In the genomic region with DNA sequence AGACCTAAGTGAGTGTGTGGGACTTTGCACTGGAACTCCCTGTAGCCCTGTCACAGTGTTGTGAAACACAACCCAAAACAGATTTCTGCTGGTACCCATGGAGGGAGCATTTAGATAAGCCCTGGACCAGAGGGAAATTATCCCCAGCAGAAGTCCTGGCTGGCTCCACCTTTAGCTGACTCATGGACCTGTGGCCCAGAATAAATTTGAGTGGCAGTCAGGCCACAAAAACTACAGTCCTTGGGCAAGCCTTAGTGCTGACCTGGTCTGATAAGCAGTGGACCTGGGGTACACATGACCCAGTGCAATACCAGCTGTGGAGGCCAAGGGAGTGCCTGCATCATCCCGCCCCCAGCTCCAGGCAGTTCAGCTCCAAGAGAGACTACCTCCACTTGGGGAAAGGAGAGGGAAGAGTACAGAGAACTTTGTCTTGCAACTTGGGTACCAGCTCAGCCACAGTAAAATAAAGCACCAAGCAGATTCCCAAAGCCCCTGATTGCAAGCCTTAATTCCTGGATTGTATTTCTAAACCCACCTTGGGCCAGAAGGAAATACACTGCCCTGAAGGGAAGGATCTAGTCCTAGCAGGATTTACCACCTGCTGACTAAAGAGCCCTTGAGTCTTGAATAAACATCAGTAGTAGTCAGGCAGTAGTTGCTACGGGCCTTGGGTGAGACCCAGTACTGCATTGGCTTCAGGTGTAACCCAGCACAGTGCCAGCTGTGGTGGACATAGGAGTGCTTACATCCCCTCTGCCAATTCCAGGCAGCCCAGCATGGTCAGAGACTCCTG, we compare ENCODE assay signal across 1 cellular context.
A peak's percentile ranks its signal among the peaks of the same experiment; 100 is the strongest.
TF ChIP-seq lines count a peak whose summit lies in the region.

No MANE protein-coding gene starts in this region.

TF ChIP-seq in HepG2, 621 proteins besides CTCF, POLR2A, EP300 and RAD21 (continued from another document and continues in another):
- TF ChIP-seq, protein P1, sequence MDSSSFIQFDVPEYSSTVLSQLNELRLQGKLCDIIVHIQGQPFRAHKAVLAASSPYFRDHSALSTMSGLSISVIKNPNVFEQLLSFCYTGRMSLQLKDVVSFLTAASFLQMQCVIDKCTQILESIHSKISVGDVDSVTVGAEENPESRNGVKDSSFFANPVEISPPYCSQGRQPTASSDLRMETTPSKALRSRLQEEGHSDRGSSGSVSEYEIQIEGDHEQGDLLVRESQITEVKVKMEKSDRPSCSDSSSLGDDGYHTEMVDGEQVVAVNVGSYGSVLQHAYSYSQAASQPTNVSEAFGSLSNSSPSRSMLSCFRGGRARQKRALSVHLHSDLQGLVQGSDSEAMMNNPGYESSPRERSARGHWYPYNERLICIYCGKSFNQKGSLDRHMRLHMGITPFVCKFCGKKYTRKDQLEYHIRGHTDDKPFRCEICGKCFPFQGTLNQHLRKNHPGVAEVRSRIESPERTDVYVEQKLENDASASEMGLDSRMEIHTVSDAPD (CRISPR knock-in tag; IDR thresholded peaks at IDR 0.05) = no peak
- 0 out of 2 replicates have a peak, but pooled peaks have one; percentile 32 for TF ChIP-seq ZNF549 (CRISPR knock-in tag; IDR thresholded peaks at IDR 0.05)
- TF ChIP-seq MTF2 (CRISPR knock-in tag; IDR thresholded peaks at IDR 0.05; ENCODE audit: borderline replicate concordance) = no peak
- no peak for TF ChIP-seq SRF (IDR thresholded peaks at IDR 0.05; ENCODE audit: low read depth, low read length)
- TF ChIP-seq FOXA3 (CRISPR knock-in tag; IDR thresholded peaks at IDR 0.05) = 0 out of 2 replicates have a peak, but pooled peaks have one; percentile 19
- no peak for TF ChIP-seq ATRX (CRISPR knock-in tag; IDR thresholded peaks at IDR 0.05; ENCODE audit: borderline replicate concordance)
- TF ChIP-seq JUNB (CRISPR knock-in tag; IDR thresholded peaks at IDR 0.05; ENCODE audit: borderline replicate concordance) = no peak
- no peak for TF ChIP-seq KLF6 (CRISPR knock-in tag; IDR thresholded peaks at IDR 0.05)
- no peak for TF ChIP-seq SMYD3 (CRISPR knock-in tag; IDR thresholded peaks at IDR 0.05)
- TF ChIP-seq SNAPC2 (CRISPR knock-in tag; IDR thresholded peaks at IDR 0.05) = no peak
- TF ChIP-seq FOSL2 (CRISPR knock-in tag; IDR thresholded peaks at IDR 0.05) = peak; percentile 81
- TF ChIP-seq MEIS1 (CRISPR knock-in tag; IDR thresholded peaks at IDR 0.05; ENCODE audit: borderline replicate concordance) = no peak
- TF ChIP-seq HMG20A (CRISPR knock-in tag; IDR thresholded peaks at IDR 0.05; ENCODE audit: borderline replicate concordance) = no peak
- no peak for TF ChIP-seq PTBP1 (IDR thresholded peaks at IDR 0.05; ENCODE audit: low read depth, low read length, poor library complexity, severe bottlenecking)
- no peak for TF ChIP-seq FOXA1 (IDR thresholded peaks at IDR 0.05)
- no peak for TF ChIP-seq FOXA1 (CRISPR knock-in tag; IDR thresholded peaks at IDR 0.05)
- TF ChIP-seq, protein P2, sequence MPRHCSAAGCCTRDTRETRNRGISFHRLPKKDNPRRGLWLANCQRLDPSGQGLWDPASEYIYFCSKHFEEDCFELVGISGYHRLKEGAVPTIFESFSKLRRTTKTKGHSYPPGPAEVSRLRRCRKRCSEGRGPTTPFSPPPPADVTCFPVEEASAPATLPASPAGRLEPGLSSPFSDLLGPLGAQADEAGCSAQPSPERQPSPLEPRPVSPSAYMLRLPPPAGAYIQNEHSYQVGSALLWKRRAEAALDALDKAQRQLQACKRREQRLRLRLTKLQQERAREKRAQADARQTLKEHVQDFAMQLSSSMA (CRISPR knock-in tag; IDR thresholded peaks at IDR 0.05) = peak; percentile 79; the same call in 1 of the 2 replicates
- no peak for TF ChIP-seq ZNF788 (CRISPR knock-in tag; IDR thresholded peaks at IDR 0.05; ENCODE audit: borderline replicate concordance)
- TF ChIP-seq ZNF777 (CRISPR knock-in tag; IDR thresholded peaks at IDR 0.05) = no peak
- TF ChIP-seq ZMAT3 (CRISPR knock-in tag; conservative IDR thresholded peaks at IDR 0.05) = peak; percentile 79; the same call in 1 of the 2 replicates
- no peak for TF ChIP-seq NBN (conservative IDR thresholded peaks at IDR 0.05)
- no peak for TF ChIP-seq CC2D1A (CRISPR knock-in tag; IDR thresholded peaks at IDR 0.05)
- peak; percentile 62; the same call in 1 of the 2 replicates for TF ChIP-seq JUND (CRISPR knock-in tag; IDR thresholded peaks at IDR 0.05)
- no peak for TF ChIP-seq MXD4 (CRISPR knock-in tag; IDR thresholded peaks at IDR 0.05)
- no peak for TF ChIP-seq ZSCAN31 (CRISPR knock-in tag; IDR thresholded peaks at IDR 0.05; ENCODE audit: low read depth)
- TF ChIP-seq RCOR2 (CRISPR knock-in tag; IDR thresholded peaks at IDR 0.05) = no peak
- TF ChIP-seq CBX5 (CRISPR knock-in tag; IDR thresholded peaks at IDR 0.05; ENCODE audit: borderline replicate concordance) = no peak
- no peak for TF ChIP-seq CBX2 (IDR thresholded peaks at IDR 0.05; ENCODE audit: low read depth, low read length)
- no peak for TF ChIP-seq CBX2 (CRISPR knock-in tag; IDR thresholded peaks at IDR 0.05; ENCODE audit: low read depth)
- TF ChIP-seq ZNF546 (CRISPR knock-in tag; conservative IDR thresholded peaks at IDR 0.05) = no peak
- TF ChIP-seq, protein P3, sequence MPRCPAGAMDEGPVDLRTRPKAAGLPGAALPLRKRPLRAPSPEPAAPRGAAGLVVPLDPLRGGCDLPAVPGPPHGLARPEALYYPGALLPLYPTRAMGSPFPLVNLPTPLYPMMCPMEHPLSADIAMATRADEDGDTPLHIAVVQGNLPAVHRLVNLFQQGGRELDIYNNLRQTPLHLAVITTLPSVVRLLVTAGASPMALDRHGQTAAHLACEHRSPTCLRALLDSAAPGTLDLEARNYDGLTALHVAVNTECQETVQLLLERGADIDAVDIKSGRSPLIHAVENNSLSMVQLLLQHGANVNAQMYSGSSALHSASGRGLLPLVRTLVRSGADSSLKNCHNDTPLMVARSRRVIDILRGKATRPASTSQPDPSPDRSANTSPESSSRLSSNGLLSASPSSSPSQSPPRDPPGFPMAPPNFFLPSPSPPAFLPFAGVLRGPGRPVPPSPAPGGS (CRISPR knock-in tag; IDR thresholded peaks at IDR 0.05) = no peak
- TF ChIP-seq, protein P4, sequence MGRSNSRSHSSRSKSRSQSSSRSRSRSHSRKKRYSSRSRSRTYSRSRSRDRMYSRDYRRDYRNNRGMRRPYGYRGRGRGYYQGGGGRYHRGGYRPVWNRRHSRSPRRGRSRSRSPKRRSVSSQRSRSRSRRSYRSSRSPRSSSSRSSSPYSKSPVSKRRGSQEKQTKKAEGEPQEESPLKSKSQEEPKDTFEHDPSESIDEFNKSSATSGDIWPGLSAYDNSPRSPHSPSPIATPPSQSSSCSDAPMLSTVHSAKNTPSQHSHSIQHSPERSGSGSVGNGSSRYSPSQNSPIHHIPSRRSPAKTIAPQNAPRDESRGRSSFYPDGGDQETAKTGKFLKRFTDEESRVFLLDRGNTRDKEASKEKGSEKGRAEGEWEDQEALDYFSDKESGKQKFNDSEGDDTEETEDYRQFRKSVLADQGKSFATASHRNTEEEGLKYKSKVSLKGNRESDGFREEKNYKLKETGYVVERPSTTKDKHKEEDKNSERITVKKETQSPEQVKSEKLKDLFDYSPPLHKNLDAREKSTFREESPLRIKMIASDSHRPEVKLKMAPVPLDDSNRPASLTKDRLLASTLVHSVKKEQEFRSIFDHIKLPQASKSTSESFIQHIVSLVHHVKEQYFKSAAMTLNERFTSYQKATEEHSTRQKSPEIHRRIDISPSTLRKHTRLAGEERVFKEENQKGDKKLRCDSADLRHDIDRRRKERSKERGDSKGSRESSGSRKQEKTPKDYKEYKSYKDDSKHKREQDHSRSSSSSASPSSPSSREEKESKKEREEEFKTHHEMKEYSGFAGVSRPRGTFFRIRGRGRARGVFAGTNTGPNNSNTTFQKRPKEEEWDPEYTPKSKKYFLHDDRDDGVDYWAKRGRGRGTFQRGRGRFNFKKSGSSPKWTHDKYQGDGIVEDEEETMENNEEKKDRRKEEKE (IDR thresholded peaks at IDR 0.05) = no peak
- TF ChIP-seq MBD4 (IDR thresholded peaks at IDR 0.05; ENCODE audit: borderline replicate concordance, low read length) = no peak
- no peak for TF ChIP-seq SP4 (CRISPR knock-in tag; IDR thresholded peaks at IDR 0.05)
- no peak for TF ChIP-seq HDAC6 (IDR thresholded peaks at IDR 0.05; ENCODE audit: low read depth, low read length)
- TF ChIP-seq SKI (IDR thresholded peaks at IDR 0.05; ENCODE audit: partially characterized antibody) = no peak
- no peak for TF ChIP-seq BORCS8-MEF2B (CRISPR knock-in tag; IDR thresholded peaks at IDR 0.05)
- TF ChIP-seq, protein P5, sequence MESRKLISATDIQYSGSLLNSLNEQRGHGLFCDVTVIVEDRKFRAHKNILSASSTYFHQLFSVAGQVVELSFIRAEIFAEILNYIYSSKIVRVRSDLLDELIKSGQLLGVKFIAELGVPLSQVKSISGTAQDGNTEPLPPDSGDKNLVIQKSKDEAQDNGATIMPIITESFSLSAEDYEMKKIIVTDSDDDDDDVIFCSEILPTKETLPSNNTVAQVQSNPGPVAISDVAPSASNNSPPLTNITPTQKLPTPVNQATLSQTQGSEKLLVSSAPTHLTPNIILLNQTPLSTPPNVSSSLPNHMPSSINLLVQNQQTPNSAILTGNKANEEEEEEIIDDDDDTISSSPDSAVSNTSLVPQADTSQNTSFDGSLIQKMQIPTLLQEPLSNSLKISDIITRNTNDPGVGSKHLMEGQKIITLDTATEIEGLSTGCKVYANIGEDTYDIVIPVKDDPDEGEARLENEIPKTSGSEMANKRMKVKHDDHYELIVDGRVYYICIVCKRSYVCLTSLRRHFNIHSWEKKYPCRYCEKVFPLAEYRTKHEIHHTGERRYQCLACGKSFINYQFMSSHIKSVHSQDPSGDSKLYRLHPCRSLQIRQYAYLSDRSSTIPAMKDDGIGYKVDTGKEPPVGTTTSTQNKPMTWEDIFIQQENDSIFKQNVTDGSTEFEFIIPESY (CRISPR knock-in tag; IDR thresholded peaks at IDR 0.05) = no peak
- TF ChIP-seq MAFK (conservative IDR thresholded peaks at IDR 0.05 in 1 of 2, IDR thresholded peaks at IDR 0.05 in 1 of 2; ENCODE audit: low read length in 2 of 2) = peak; percentile 70 to 86
- peak; percentile 39; the same call in 1 of the 2 replicates for TF ChIP-seq ZNF878 (CRISPR knock-in tag; IDR thresholded peaks at IDR 0.05)
- TF ChIP-seq PHF8 (CRISPR knock-in tag; IDR thresholded peaks at IDR 0.05) = no peak
- TF ChIP-seq MED13 (CRISPR knock-in tag; IDR thresholded peaks at IDR 0.05) = peak; percentile 43; the same call in 1 of the 2 replicates
- TF ChIP-seq, protein P6, sequence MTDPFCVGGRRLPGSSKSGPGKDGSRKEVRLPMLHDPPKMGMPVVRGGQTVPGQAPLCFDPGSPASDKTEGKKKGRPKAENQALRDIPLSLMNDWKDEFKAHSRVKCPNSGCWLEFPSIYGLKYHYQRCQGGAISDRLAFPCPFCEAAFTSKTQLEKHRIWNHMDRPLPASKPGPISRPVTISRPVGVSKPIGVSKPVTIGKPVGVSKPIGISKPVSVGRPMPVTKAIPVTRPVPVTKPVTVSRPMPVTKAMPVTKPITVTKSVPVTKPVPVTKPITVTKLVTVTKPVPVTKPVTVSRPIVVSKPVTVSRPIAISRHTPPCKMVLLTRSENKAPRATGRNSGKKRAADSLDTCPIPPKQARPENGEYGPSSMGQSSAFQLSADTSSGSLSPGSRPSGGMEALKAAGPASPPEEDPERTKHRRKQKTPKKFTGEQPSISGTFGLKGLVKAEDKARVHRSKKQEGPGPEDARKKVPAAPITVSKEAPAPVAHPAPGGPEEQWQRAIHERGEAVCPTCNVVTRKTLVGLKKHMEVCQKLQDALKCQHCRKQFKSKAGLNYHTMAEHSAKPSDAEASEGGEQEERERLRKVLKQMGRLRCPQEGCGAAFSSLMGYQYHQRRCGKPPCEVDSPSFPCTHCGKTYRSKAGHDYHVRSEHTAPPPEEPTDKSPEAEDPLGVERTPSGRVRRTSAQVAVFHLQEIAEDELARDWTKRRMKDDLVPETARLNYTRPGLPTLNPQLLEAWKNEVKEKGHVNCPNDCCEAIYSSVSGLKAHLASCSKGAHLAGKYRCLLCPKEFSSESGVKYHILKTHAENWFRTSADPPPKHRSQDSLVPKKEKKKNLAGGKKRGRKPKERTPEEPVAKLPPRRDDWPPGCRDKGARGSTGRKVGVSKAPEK (CRISPR knock-in tag; IDR thresholded peaks at IDR 0.05; ENCODE audit: borderline replicate concordance) = no peak
- TF ChIP-seq NR2F1 (CRISPR knock-in tag; IDR thresholded peaks at IDR 0.05) = peak in 1 of 2 experiments; percentile 17; a peak in 1 of 4 replicates
- no peak for TF ChIP-seq SRY (CRISPR knock-in tag; IDR thresholded peaks at IDR 0.05)
- TF ChIP-seq ZNF780A (CRISPR knock-in tag; IDR thresholded peaks at IDR 0.05) = no peak
- peak; percentile 70 for TF ChIP-seq NFE2L2 (IDR thresholded peaks at IDR 0.05; ENCODE audit: low read length)
- TF ChIP-seq, protein P7, sequence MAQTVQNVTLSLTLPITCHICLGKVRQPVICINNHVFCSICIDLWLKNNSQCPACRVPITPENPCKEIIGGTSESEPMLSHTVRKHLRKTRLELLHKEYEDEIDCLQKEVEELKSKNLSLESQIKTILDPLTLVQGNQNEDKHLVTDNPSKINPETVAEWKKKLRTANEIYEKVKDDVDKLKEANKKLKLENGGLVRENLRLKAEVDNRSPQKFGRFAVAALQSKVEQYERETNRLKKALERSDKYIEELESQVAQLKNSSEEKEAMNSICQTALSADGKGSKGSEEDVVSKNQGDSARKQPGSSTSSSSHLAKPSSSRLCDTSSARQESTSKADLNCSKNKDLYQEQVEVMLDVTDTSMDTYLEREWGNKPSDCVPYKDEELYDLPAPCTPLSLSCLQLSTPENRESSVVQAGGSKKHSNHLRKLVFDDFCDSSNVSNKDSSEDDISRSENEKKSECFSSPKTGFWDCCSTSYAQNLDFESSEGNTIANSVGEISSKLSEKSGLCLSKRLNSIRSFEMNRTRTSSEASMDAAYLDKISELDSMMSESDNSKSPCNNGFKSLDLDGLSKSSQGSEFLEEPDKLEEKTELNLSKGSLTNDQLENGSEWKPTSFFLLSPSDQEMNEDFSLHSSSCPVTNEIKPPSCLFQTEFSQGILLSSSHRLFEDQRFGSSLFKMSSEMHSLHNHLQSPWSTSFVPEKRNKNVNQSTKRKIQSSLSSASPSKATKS (CRISPR knock-in tag; IDR thresholded peaks at IDR 0.05) = no peak
- no peak for TF ChIP-seq KDM3A (CRISPR knock-in tag; IDR thresholded peaks at IDR 0.05; ENCODE audit: low read depth)
- no peak for TF ChIP-seq ATF7 (IDR thresholded peaks at IDR 0.05)
- TF ChIP-seq ATF7 (CRISPR knock-in tag; IDR thresholded peaks at IDR 0.05) = no peak
- TF ChIP-seq POLR2AphosphoS2 (IDR thresholded peaks at IDR 0.05; ENCODE audit: low read depth, low read length) = no peak
